ENCODE assay signal across 28 cellular contexts in the genomic region with DNA sequence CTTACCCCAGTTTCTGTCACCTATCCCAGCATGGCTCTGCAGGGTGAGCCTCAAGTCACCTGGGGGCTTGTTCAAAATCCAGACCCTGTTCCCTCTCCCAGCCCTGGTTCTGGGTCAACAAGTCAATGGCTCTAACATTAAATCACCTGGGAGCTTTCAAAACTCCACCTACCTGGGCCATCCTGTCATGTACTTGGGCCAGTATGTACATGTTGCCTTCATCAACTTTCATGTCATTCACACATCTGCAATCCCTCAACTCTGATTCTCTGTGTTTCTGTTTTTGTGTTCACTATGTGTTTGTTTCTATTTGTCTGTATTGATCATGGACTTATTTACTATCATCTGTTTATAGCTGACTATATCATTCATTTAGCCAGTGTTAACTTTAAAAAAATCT. TPM values are rescaled to one million over a fixed set of nuclear protein-coding genes. Genes with fewer than 3 reads are reported as not detected.
A peak's percentile ranks its signal among the peaks of the same experiment; 100 is the strongest.
DNase-seq lines count a peak whose midpoint lies in the region; ATAC-seq, FAIRE-seq and TF ChIP-seq lines count a peak whose summit lies in the region.
"Had no signal": no experiment of that assay in that cellular context is flagged by ENCODE, and none has a peak within 500 bp of the region (broad histone marks: within the 10 kb centered on the region; RNA-seq: fewer than 3 reads in every experiment).

No MANE protein-coding gene starts in this region.

- no peak for TF ChIP-seq CTCF in bronchial epithelial cell (IDR thresholded peaks at IDR 0.05; ENCODE audit: insufficient read depth, low read length, severe bottlenecking)

- H3K9me3 ChIP-seq in CD8-positive, alpha-beta memory T cell (ENCODE audit: low read length): no peaks in the 10 kb centered on the region
- no peaks in the 10 kb centered on the region for H3K9me3 ChIP-seq in naive thymus-derived CD4-positive, alpha-beta T cell (ENCODE audit: control insufficient read depth in 2 of 3, low read length in 3 of 3)
- H3K9me3 ChIP-seq: right atrium auricular region, stomach, tibial nerve had no signal

- DNase-seq in activated CD4-positive, alpha-beta T cell treated with anti-CD3 and anti-CD28 coated beads, Interleukin-2, amount 10 ng/mL, durations not matched to agents 24 days and 14 days: peak; percentile 53
- no peak for DNase-seq in activated CD4-positive, alpha-beta T cell treated with anti-CD3 and anti-CD28 coated beads, Interleukin-2, amount 50 U/mL, for 4 hours
- DNase-seq in CD8-positive, alpha-beta memory T cell: no peak
- DNase-seq in bronchial epithelial cell (ENCODE audit: low read depth): peak; percentile 70
- DNase-seq in naive thymus-derived CD4-positive, alpha-beta T cell: no peak
- DNase-seq in NCI-H2029 (lab: John Stamatoyannopoulos, UW): no peak
- DNase-seq in occipital lobe (lab: John Stamatoyannopoulos, UW): no peak
- DNase-seq in Right ventricle myocardium inferior (ENCODE audit: missing footprints): no peak
- DNase-seq: activated CD4-positive, CD25-positive, alpha-beta regulatory T cell; activated T-cell treated with anti-CD3 and anti-CD28 coated beads, Interleukin-2, amount 50 U/mL, for 24 hours; DMS53; effector memory CD4-positive, alpha-beta T cell; left ventricle myocardium superior; NCI-H1694 treated with DMSO at 0.1 percent for 48 hours; NCI-H2171; NCI-H524; nephron progenitor cell; Right ventricle myocardium superior; stimulated activated CD4-positive, alpha-beta T cell treated with anti-CD3 and anti-CD28 coated beads, Interleukin-2, amount 100 ng/mL, for 24 hours; stomach had no signal

- no peaks in the 10 kb centered on the region for H3K9me3 Mint-ChIP-seq in activated CD4-positive, alpha-beta T cell treated with anti-CD3 and anti-CD28 coated beads, Interleukin-2, amount 10 ng/mL, durations not matched to agents 24 days and 14 days
- H3K9me3 Mint-ChIP-seq in CD8-positive, alpha-beta memory T cell: no peaks in the 10 kb centered on the region
- H3K9me3 Mint-ChIP-seq in naive thymus-derived CD4-positive, alpha-beta T cell: no peaks in the 10 kb centered on the region
- H3K9me3 Mint-ChIP-seq: activated T-cell treated with anti-CD3 and anti-CD28 coated beads, Interleukin-2, amount 50 U/mL, for 24 hours; nephron progenitor cell had no signal

- no peak for ATAC-seq in naive thymus-derived CD4-positive, alpha-beta T cell
- no peak for ATAC-seq in Right ventricle myocardium inferior
- ATAC-seq: left ventricle myocardium superior had no signal

- no peak overlapping the region for H3K27ac ChIP-seq in CD8-positive, alpha-beta memory T cell (ENCODE audit: low read depth, low read length)
- H3K27ac ChIP-seq in naive thymus-derived CD4-positive, alpha-beta T cell (ENCODE audit: low read depth, low read length): no peak overlapping the region
- H3K27ac ChIP-seq: cardiac muscle cell, coronary artery, KMS-11, parathyroid adenoma, right atrium auricular region, stomach, tibial nerve had no signal

- no peak overlapping the region for H3K4me3 Mint-ChIP-seq in activated CD4-positive, alpha-beta T cell treated with anti-CD3 and anti-CD28 coated beads, Interleukin-2, amount 10 ng/mL, durations not matched to agents 24 days and 14 days
- H3K4me3 Mint-ChIP-seq in CD8-positive, alpha-beta memory T cell: peak overlapping the region in 2 of 7 donors; percentile 20 to 58
- H3K4me3 Mint-ChIP-seq in naive thymus-derived CD4-positive, alpha-beta T cell: peak overlapping the region in 6 of 10 donors; percentile 3 to 41 (median 20)
- H3K4me3 Mint-ChIP-seq: activated T-cell treated with anti-CD3 and anti-CD28 coated beads, Interleukin-2, amount 50 U/mL, for 24 hours; nephron progenitor cell had no signal

- no peaks in the 10 kb centered on the region for H3K27me3 Mint-ChIP-seq in activated CD4-positive, alpha-beta T cell treated with anti-CD3 and anti-CD28 coated beads, Interleukin-2, amount 10 ng/mL, durations not matched to agents 24 days and 14 days
- no peaks in the 10 kb centered on the region for H3K27me3 Mint-ChIP-seq in CD8-positive, alpha-beta memory T cell
- no peaks in the 10 kb centered on the region for H3K27me3 Mint-ChIP-seq in naive thymus-derived CD4-positive, alpha-beta T cell
- H3K27me3 Mint-ChIP-seq: activated T-cell treated with anti-CD3 and anti-CD28 coated beads, Interleukin-2, amount 50 U/mL, for 24 hours had no signal

- H3K27ac Mint-ChIP-seq in activated CD4-positive, alpha-beta T cell treated with anti-CD3 and anti-CD28 coated beads, Interleukin-2, amount 10 ng/mL, durations not matched to agents 24 days and 14 days: peak overlapping the region; percentile 0
- peak overlapping the region in 5 of 8 donors; percentile 26 to 64 (median 57) for H3K27ac Mint-ChIP-seq in CD8-positive, alpha-beta memory T cell
- H3K27ac Mint-ChIP-seq in naive thymus-derived CD4-positive, alpha-beta T cell: peak overlapping the region in 8 of 9 donors; percentile 6 to 70 (median 55)
- H3K27ac Mint-ChIP-seq: activated T-cell treated with anti-CD3 and anti-CD28 coated beads, Interleukin-2, amount 50 U/mL, for 24 hours; nephron progenitor cell had no signal

- H3K27me3 ChIP-seq in CD8-positive, alpha-beta memory T cell (ENCODE audit: insufficient read depth, low read length, poor library complexity, severe bottlenecking): no peaks in the 10 kb centered on the region
- no peaks in the 10 kb centered on the region for H3K27me3 ChIP-seq in bronchial epithelial cell (ENCODE audit: control insufficient read depth, insufficient read depth, low read length)
- H3K27me3 ChIP-seq in naive thymus-derived CD4-positive, alpha-beta T cell (ENCODE audit: control insufficient read depth in 2 of 2, insufficient read depth in 2 of 2, low read length in 2 of 2): no peaks in the 10 kb centered on the region
- H3K27me3 ChIP-seq: cardiac muscle cell, right atrium auricular region, stomach, tibial nerve had no signal

- FAIRE-seq in bronchial epithelial cell (lab: Jason Lieb, UNC): no peak
- FAIRE-seq: A204.1, islet of Langerhans had no signal

- no peaks in the 10 kb centered on the region for H3K36me3 Mint-ChIP-seq in activated CD4-positive, alpha-beta T cell treated with anti-CD3 and anti-CD28 coated beads, Interleukin-2, amount 10 ng/mL, durations not matched to agents 24 days and 14 days (ENCODE audit: low read depth)
- H3K36me3 Mint-ChIP-seq in CD8-positive, alpha-beta memory T cell: no peaks in the 10 kb centered on the region
- H3K36me3 Mint-ChIP-seq in naive thymus-derived CD4-positive, alpha-beta T cell: no peaks in the 10 kb centered on the region

- peaks cover 17% of the 10 kb centered on the region for H3K4me1 Mint-ChIP-seq in activated CD4-positive, alpha-beta T cell treated with anti-CD3 and anti-CD28 coated beads, Interleukin-2, amount 10 ng/mL, durations not matched to agents 24 days and 14 days
- peaks cover 15 to 23% (median 17%) of the 10 kb centered on the region in 3 donors for H3K4me1 Mint-ChIP-seq in CD8-positive, alpha-beta memory T cell
- H3K4me1 Mint-ChIP-seq in naive thymus-derived CD4-positive, alpha-beta T cell: peaks cover 13 to 32% (median 25%) of the 10 kb centered on the region in 7 donors

- CTCF ChIA-PET in CD8-positive, alpha-beta memory T cell (lab: Charles Lee): no interaction called here
- CTCF ChIA-PET in naive thymus-derived CD4-positive, alpha-beta T cell (lab: Charles Lee): no interaction called here

- intact Hi-C loops in activated CD4-positive, alpha-beta T cell treated with anti-CD3 and anti-CD28 coated beads, Interleukin-2, amount 10 ng/mL, durations not matched to agents 24 days and 14 days (cut with micrococcal nuclease): no loop called here
- intact Hi-C loops in naive thymus-derived CD4-positive, alpha-beta T cell (cut with micrococcal nuclease): no loop called here
- intact Hi-C loops in Right ventricle myocardium inferior (cut with DNase I): no loop called here

- H3K36me3 ChIP-seq in CD8-positive, alpha-beta memory T cell (ENCODE audit: insufficient read depth, low read length): no peaks in the 10 kb centered on the region
- H3K36me3 ChIP-seq in bronchial epithelial cell (ENCODE audit: control insufficient read depth, insufficient read depth, low read length): no peaks in the 10 kb centered on the region
- no peaks in the 10 kb centered on the region for H3K36me3 ChIP-seq in naive thymus-derived CD4-positive, alpha-beta T cell (ENCODE audit: control insufficient read depth in 2 of 3, insufficient read depth in 3 of 3, low read length in 3 of 3)
- H3K36me3 ChIP-seq: cardiac muscle cell, right atrium auricular region, stomach, tibial nerve had no signal

- H3K4me1 ChIP-seq in CD8-positive, alpha-beta memory T cell (ENCODE audit: insufficient read depth, low read length): peaks cover 16% of the 10 kb centered on the region
- H3K4me1 ChIP-seq in naive thymus-derived CD4-positive, alpha-beta T cell (ENCODE audit: control insufficient read depth in 2 of 2, insufficient read depth in 2 of 2, low read length in 2 of 2): peaks cover 13 to 18% of the 10 kb centered on the region in 2 donors
- H3K4me1 ChIP-seq: parathyroid adenoma had no signal

- no peak overlapping the region for H3K4me3 ChIP-seq in CD8-positive, alpha-beta memory T cell (ENCODE audit: low read length)
- no peak overlapping the region for H3K4me3 ChIP-seq in bronchial epithelial cell (ENCODE audit: low read depth, low read length)
- H3K4me3 ChIP-seq in naive thymus-derived CD4-positive, alpha-beta T cell (ENCODE audit: low read length): no peak overlapping the region
- H3K4me3 ChIP-seq: cardiac muscle cell, coronary artery, right atrium auricular region, stomach, tibial nerve had no signal

- POLR2A ChIA-PET in CD8-positive, alpha-beta memory T cell (lab: Charles Lee): interaction anchor here (0.6 to 0.7 kb wide), 2 partner anchors 966 to 1181 kb away, joined by 3 to 6 read pairs; no protein-coding TSS in a partner anchor
- POLR2A ChIA-PET in naive thymus-derived CD4-positive, alpha-beta T cell (lab: Charles Lee): no interaction called here

RNA-seq across cellular contexts. Expression of a gene that starts 2.1 kb away (rescaled TPM):
- 69.6 and 73.9 TPM in 2 replicates for total RNA-seq in activated CD4-positive, alpha-beta T cell treated with anti-CD3 and anti-CD28 coated beads, Interleukin-2, amount 10 ng/mL, durations not matched to agents 24 days and 14 days
- 10 to 100 TPM; 55.0 to 58.3 TPM for total RNA-seq in CD8-positive, alpha-beta memory T cell
- polyA plus RNA-seq in CD8-positive, alpha-beta memory T cell: 36.2 TPM
- total RNA-seq in bronchial epithelial cell (50.5 and 98.1 TPM in 2 replicates), occipital lobe (56.6 TPM), Right ventricle myocardium inferior (32.4 TPM)
- 100 to 1,000 TPM in 2 of 5 experiments, 10 to 100 TPM in 3; 76.3 to 106 (median 86.2) TPM for total RNA-seq in naive thymus-derived CD4-positive, alpha-beta T cell
- polyA plus RNA-seq in naive thymus-derived CD4-positive, alpha-beta T cell: 10 to 100 TPM; 22.5 to 31.7 TPM

RNA-seq across cellular contexts. Expression of a gene that starts 6.2 kb away (rescaled TPM):
- total RNA-seq in activated CD4-positive, alpha-beta T cell treated with anti-CD3 and anti-CD28 coated beads, Interleukin-2, amount 10 ng/mL, durations not matched to agents 24 days and 14 days: 43.3 and 44.3 TPM in 2 replicates
- 10 to 100 TPM; 35.5 to 38.8 TPM for total RNA-seq in CD8-positive, alpha-beta memory T cell
- polyA plus RNA-seq in CD8-positive, alpha-beta memory T cell: 13.0 TPM
- total RNA-seq in bronchial epithelial cell (12.6 and 25.0 TPM in 2 replicates), occipital lobe (18.4 TPM), Right ventricle myocardium inferior (38.2 TPM)
- 10 to 100 TPM; 50.0 to 73.4 (median 60.7) TPM for total RNA-seq in naive thymus-derived CD4-positive, alpha-beta T cell
- 10 to 100 TPM in 1 of 2 donors, 1 to 10 TPM in 1; 7.1 to 15.2 TPM for polyA plus RNA-seq in naive thymus-derived CD4-positive, alpha-beta T cell

RNA-seq across cellular contexts. Expression of a gene that starts 50.7 kb away (rescaled TPM):
- total RNA-seq in activated CD4-positive, alpha-beta T cell treated with anti-CD3 and anti-CD28 coated beads, Interleukin-2, amount 10 ng/mL, durations not matched to agents 24 days and 14 days: 24.7 and 24.8 TPM in 2 replicates
- total RNA-seq in CD8-positive, alpha-beta memory T cell: 10 to 100 TPM; 27.8 to 30.2 TPM
- 15.3 TPM for polyA plus RNA-seq in CD8-positive, alpha-beta memory T cell
- total RNA-seq in bronchial epithelial cell (10.0 and 10.8 TPM in 2 replicates), occipital lobe (16.5 TPM), Right ventricle myocardium inferior (6.8 TPM)
- 10 to 100 TPM in 3 of 5 experiments, 1 to 10 TPM in 2; 5.7 to 17.1 (median 11.9) TPM for total RNA-seq in naive thymus-derived CD4-positive, alpha-beta T cell
- 10 to 100 TPM; 10.5 to 12.3 TPM for polyA plus RNA-seq in naive thymus-derived CD4-positive, alpha-beta T cell

Comparison
In these comparisons a context has a peak if more than half of its experiments do, and no peak if none do; other contexts are left out.
1. DNase-seq: peak in activated CD4-positive, alpha-beta T cell treated with anti-CD3 and anti-CD28 coated beads, Interleukin-2, amount 10 ng/mL, durations not matched to agents 24 days and 14 days (single experiment) and bronchial epithelial cell (single experiment); none in activated CD4-positive, alpha-beta T cell treated with anti-CD3 and anti-CD28 coated beads, Interleukin-2, amount 50 U/mL, for 4 hours (0 of 2), CD8-positive, alpha-beta memory T cell (0 of 5), naive thymus-derived CD4-positive, alpha-beta T cell (0 of 9), NCI-H2029 (single experiment), occipital lobe (single experiment) and Right ventricle myocardium inferior (single experiment).
2. H3K27ac Mint-ChIP-seq: peak in every context shown above with its lines; median percentile 57 in CD8-positive, alpha-beta memory T cell; 55 in naive thymus-derived CD4-positive, alpha-beta T cell; 0 in activated CD4-positive, alpha-beta T cell treated with anti-CD3 and anti-CD28 coated beads, Interleukin-2, amount 10 ng/mL, durations not matched to agents 24 days and 14 days.